Comparison of ENCODE assay signal across 1 cellular context in genomic region chr1:925532-926421, GRCh38.
TF ChIP-seq lines count a peak whose summit lies in the region.

No MANE protein-coding gene starts in this region.

TF ChIP-seq in IMR-90, 13 proteins besides CTCF, POLR2A, EP300 and RAD21:
- TF ChIP-seq BHLHE40 (IDR thresholded peaks at IDR 0.05; ENCODE audit: low read depth, low read length) (no peak), NFE2L2 (IDR thresholded peaks at IDR 0.05; ENCODE audit: low read depth, low read length) (no peak), SMC3 (IDR thresholded peaks at IDR 0.05; ENCODE audit: low read depth, low read length) (no peak), RFX5 (IDR thresholded peaks at IDR 0.05; ENCODE audit: low read depth, low read length) (no peak), CHD1 (IDR thresholded peaks at IDR 0.05; ENCODE audit: low read depth, low read length) (no peak), MAZ (IDR thresholded peaks at IDR 0.05; ENCODE audit: borderline replicate concordance, low read depth, low read length) (no peak), USF2 (IDR thresholded peaks at IDR 0.05; ENCODE audit: low read depth, low read length) (no peak), RCOR1 (IDR thresholded peaks at IDR 0.05; ENCODE audit: insufficient replicate concordance, low read length) (no peak), ELK1 (IDR thresholded peaks at IDR 0.05; ENCODE audit: borderline replicate concordance, low read depth, low read length) (no peak)
